ENCODE assay signal across 8 cellular contexts in the genomic region with DNA sequence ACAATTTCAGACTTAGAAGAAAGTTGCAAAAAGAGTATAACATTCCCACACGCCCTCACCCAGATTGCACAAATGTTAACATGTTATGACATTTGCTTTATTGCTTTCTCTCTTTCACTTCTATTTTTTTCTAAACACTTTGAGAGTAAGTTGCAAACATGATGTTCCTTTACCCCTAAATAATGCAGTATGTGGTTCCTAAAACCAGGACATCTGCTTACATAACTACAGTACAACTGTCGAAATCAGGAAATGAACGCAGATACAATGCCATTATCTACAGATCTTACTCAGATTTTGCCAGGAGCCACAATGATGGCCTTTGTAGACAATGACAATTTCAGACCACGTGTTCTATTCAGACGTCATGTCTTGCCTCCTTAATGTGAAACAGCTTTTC. TPM values are rescaled to one million over a fixed set of nuclear protein-coding genes. Genes with fewer than 3 reads are reported as not detected.
DNase-seq lines count a peak whose midpoint lies in the region; ATAC-seq and TF ChIP-seq lines count a peak whose summit lies in the region.

No MANE protein-coding gene starts in this region.

- H3K4me1 Mint-ChIP-seq in CD8-positive, alpha-beta memory T cell, result peaks cover 30 to 71% (median 32%) of the 10 kb centered on the region in 3 donors

- H3K36me3 ChIP-seq in CD8-positive, alpha-beta memory T cell (ENCODE audit: insufficient read depth, low read length), result peaks cover 13% of the 10 kb centered on the region
- no peaks in the 10 kb centered on the region for H3K36me3 ChIP-seq in mucosa of descending colon (ENCODE audit: low read depth)

- H3K9me3 ChIP-seq in CD8-positive, alpha-beta memory T cell (ENCODE audit: low read length), result no peaks in the 10 kb centered on the region
- H3K9me3 ChIP-seq in mucosa of descending colon, result no peaks in the 10 kb centered on the region

- H3K4me1 ChIP-seq in CD8-positive, alpha-beta memory T cell (ENCODE audit: insufficient read depth, low read length), result peaks cover 41% of the 10 kb centered on the region
- no peaks in the 10 kb centered on the region for H3K4me1 ChIP-seq in mucosa of descending colon (ENCODE audit: low read depth)

- no peaks in the 10 kb centered on the region for H3K9me3 Mint-ChIP-seq in CD8-positive, alpha-beta memory T cell

- no peak overlapping the region for H3K27ac ChIP-seq in CD8-positive, alpha-beta memory T cell (ENCODE audit: low read depth, low read length)
- H3K27ac ChIP-seq in angular gyrus (ENCODE audit: low read depth, low read length), result peak overlapping the region; percentile 78

- no peak overlapping the region for H3K4me3 ChIP-seq in CD8-positive, alpha-beta memory T cell (ENCODE audit: low read length)
- H3K4me3 ChIP-seq in mucosa of descending colon, result no peak overlapping the region

- H3K4me3 Mint-ChIP-seq in CD8-positive, alpha-beta memory T cell, result peak overlapping the region in 2 of 7 donors; percentile 9 to 37

- no peaks in the 10 kb centered on the region for H3K27me3 ChIP-seq in CD8-positive, alpha-beta memory T cell (ENCODE audit: insufficient read depth, low read length, poor library complexity, severe bottlenecking)

- CTCF ChIA-PET in CD8-positive, alpha-beta memory T cell (lab: Charles Lee), result interaction anchor here (0.8 to 1.3 kb wide), 6 partner anchors 9 to 419 kb away, joined by 3 to 4 read pairs (median 3); no protein-coding TSS in a partner anchor

- H3K36me3 Mint-ChIP-seq in CD8-positive, alpha-beta memory T cell, result peaks cover 0 to 53% (median 24%) of the 10 kb centered on the region in 3 donors

- intact Hi-C loops in mucosa of descending colon (cut with DNase I, micrococcal nuclease), result no loop called here

- no peak for TF ChIP-seq CTCF in mucosa of descending colon (IDR thresholded peaks at IDR 0.05)

- peak overlapping the region; percentile 35 to 88 (median 80) for H3K27ac Mint-ChIP-seq in CD8-positive, alpha-beta memory T cell

- peak; percentile 55 for ATAC-seq in HG03060 (IDR thresholded peaks at IDR 0.05; ENCODE audit: low read depth, unreplicated experiment)
- peak; percentile 46 for ATAC-seq in mucosa of descending colon
- ATAC-seq in GM21717 (IDR thresholded peaks at IDR 0.05; ENCODE audit: unreplicated experiment), result no peak
- no peak for ATAC-seq in GM19455 (IDR thresholded peaks at IDR 0.05; ENCODE audit: unreplicated experiment)

- POLR2A ChIA-PET in CD8-positive, alpha-beta memory T cell (lab: Charles Lee), result interaction anchor here (1.1 kb wide), 1 partner anchor 9 kb away, joined by 3 read pairs; no protein-coding TSS in a partner anchor

- H3K27me3 Mint-ChIP-seq in CD8-positive, alpha-beta memory T cell, result no peaks in the 10 kb centered on the region

- peak in 2 of 5 donors; percentile 57 to 67 for DNase-seq in CD8-positive, alpha-beta memory T cell
- DNase-seq in mucosa of descending colon, result no peak
- DNase-seq in LoVo (ENCODE audit: low spot score), result no peak
- DNase-seq in NCI-H345 treated with DMSO at 0.1 percent for 48 hours (lab: John Stamatoyannopoulos, UW; ENCODE audit: unreplicated experiment), result no peak

RNA-seq across cellular contexts. Expression of a gene that starts 22.4 kb away (rescaled TPM):
- total RNA-seq in CD8-positive, alpha-beta memory T cell, result 1 to 10 TPM; 7.5 to 8.9 TPM
- 12.2 TPM for polyA plus RNA-seq in CD8-positive, alpha-beta memory T cell
- 10 to 100 TPM; 10.3 to 13.6 (median 11.7) TPM for total RNA-seq in mucosa of descending colon

RNA-seq across cellular contexts. Expression of a gene that starts 48.1 kb away (rescaled TPM):
- not detected for total RNA-seq in CD8-positive, alpha-beta memory T cell
- not detected for polyA plus RNA-seq in CD8-positive, alpha-beta memory T cell
- total RNA-seq in mucosa of descending colon, result 10 to 100 TPM in 1 of 3 donors, 1 to 10 TPM in 2; 2.5 to 18.5 (median 4.2) TPM

Comparison
In these comparisons a context has a peak if more than half of its experiments do, and no peak if none do; other contexts are left out.
1. ATAC-seq: peak in HG03060 (single experiment) and mucosa of descending colon (single experiment); none in GM21717 (single experiment) and GM19455 (single experiment).